In the genomic region with DNA sequence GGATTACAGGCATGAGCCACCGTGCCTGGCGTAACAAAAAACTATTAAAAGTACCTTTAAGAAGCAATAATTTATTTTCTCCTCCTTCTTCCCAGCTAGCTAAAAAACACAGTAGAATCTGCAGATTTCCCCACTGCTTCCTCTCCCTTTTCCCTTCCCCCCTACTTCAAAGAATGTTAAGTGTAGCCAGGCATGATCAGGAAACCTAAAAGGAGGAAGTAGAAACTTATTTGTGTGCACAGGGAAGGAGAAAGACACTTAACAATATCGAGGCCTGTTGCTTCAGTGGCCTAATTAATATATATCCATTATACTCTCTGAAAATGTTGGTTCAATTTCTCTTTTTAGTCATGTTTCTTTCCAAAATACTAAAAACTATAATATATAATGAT, we compare ENCODE assay signal across 1 cellular context.
TF ChIP-seq lines count a peak whose summit lies in the region.

No MANE protein-coding gene starts in this region.

TF ChIP-seq in GM23338, 12 proteins besides CTCF, POLR2A, EP300 and RAD21 (continued from another document):
- TF ChIP-seq ZNF462 (CRISPR knock-in tag; IDR thresholded peaks at IDR 0.05) (no peak), EZH2 (IDR thresholded peaks at IDR 0.05; ENCODE audit: low read depth, unreplicated experiment) (no peak), CREB1 (CRISPR knock-in tag; IDR thresholded peaks at IDR 0.05; ENCODE audit: low read depth) (no peak), STAT1 (IDR thresholded peaks at IDR 0.05; ENCODE audit: unreplicated experiment) (no peak), ZNF114 (CRISPR knock-in tag; IDR thresholded peaks at IDR 0.05) (no peak)
